Comparison of ENCODE assay signal across 1 cellular context in genomic region chr7:55134786-55135185, GRCh38.
TF ChIP-seq lines count a peak whose summit lies in the region.

No MANE protein-coding gene starts in this region.

TF ChIP-seq in A549, 52 proteins besides CTCF, POLR2A, EP300 and RAD21 (continued from another document):
- TF ChIP-seq ZC3H11A (IDR thresholded peaks at IDR 0.05): no peak
- no peak for TF ChIP-seq CBX2 (IDR thresholded peaks at IDR 0.05; ENCODE audit: borderline replicate concordance, low read depth)
- no peak for TF ChIP-seq ESRRA (IDR thresholded peaks at IDR 0.05; ENCODE audit: borderline replicate concordance, low read length)
TF ChIP-seq in A549: peak in this region for 0.
